30 cellular contexts compared by ENCODE assay signal in the genomic region with DNA sequence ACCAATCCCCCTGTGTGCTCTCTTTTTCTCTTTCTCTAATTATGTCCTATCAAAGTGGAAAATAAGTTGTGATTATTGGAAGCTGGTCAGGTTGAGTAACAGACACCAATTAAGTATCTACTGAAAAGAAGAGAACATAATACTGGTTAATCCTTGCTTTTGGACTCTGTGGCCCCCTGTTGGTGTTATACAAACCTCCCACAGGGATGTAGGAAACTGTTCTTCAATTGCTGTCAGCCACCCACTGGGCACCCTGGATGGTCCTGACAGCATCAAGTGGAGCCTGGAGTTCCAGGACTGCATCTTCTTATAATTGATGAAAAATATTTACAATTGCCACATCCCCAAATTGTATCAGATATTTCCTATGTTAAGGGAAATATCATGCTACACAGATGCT.
DNase-seq lines count a peak whose midpoint lies in the region; ATAC-seq, FAIRE-seq and TF ChIP-seq lines count a peak whose summit lies in the region.
"Had no signal": no experiment of that assay in that cellular context is flagged by ENCODE, and none has a peak within 500 bp of the region (broad histone marks: within the 10 kb centered on the region; RNA-seq: fewer than 3 reads in every experiment).

No MANE protein-coding gene starts in this region.

- no peaks in the 10 kb centered on the region for H3K79me2 ChIP-seq in Loucy (ENCODE audit: insufficient read depth, low read length)
- H3K79me2 ChIP-seq in osteoblast (ENCODE audit: insufficient read depth, low read length), result no peaks in the 10 kb centered on the region

- no peaks in the 10 kb centered on the region for H3F3A ChIP-seq in Loucy (ENCODE audit: low read depth)

- H3K9me3 Mint-ChIP-seq in WTC11, result peaks cover 29% of the 10 kb centered on the region

- H3K4me3 ChIP-seq in Loucy (ENCODE audit: low read length, poor library complexity, severe bottlenecking), result no peak overlapping the region
- H3K4me3 ChIP-seq in osteoblast (ENCODE audit: insufficient read depth, low read length), result no peak overlapping the region
- H3K4me3 ChIP-seq: left lung, thyroid gland, uterus had no signal

- H3K4me1 Mint-ChIP-seq in WTC11, result peaks cover 9% of the 10 kb centered on the region
- H3K4me1 Mint-ChIP-seq: activated naive CD8-positive, alpha-beta T cell treated with anti-CD3 and anti-CD28 coated beads, Interleukin-2, amount 50 U/mL, for 24 hours; memory B cell; neural crest cell; T-cell had no signal

- H3K4me3 Mint-ChIP-seq in WTC11, result no peak overlapping the region
- H3K4me3 Mint-ChIP-seq: activated naive CD8-positive, alpha-beta T cell treated with anti-CD3 and anti-CD28 coated beads, Interleukin-2, amount 50 U/mL, for 24 hours; CD8-positive, alpha-beta T cell; dendritic cell treated with granulocyte-macrophage colony-stimulating factor and Interleukin-4, amounts not matched to agents 40 ng/mL and 50 ng/mL, for 4 days; HFFc6; memory B cell; neural crest cell; T-cell had no signal

- no peak overlapping the region for H3K27ac ChIP-seq in osteoblast (ENCODE audit: low read depth, low read length)
- H3K27ac ChIP-seq: left lung, thyroid gland, uterus had no signal

- H3K27me3 Mint-ChIP-seq in WTC11 (ENCODE audit: low read depth), result no peaks in the 10 kb centered on the region
- H3K27me3 Mint-ChIP-seq: activated naive CD8-positive, alpha-beta T cell treated with anti-CD3 and anti-CD28 coated beads, Interleukin-2, amount 50 U/mL, for 24 hours; memory B cell; T-cell had no signal

- TF ChIP-seq CTCF in Loucy (conservative IDR thresholded peaks at IDR 0.05; ENCODE audit: low read length) (peak; percentile 51), WTC11 (IDR thresholded peaks at IDR 0.05) (no peak), osteoblast (IDR thresholded peaks at IDR 0.05; ENCODE audit: extremely low read depth, low read depth, low read length) (peak; percentile 35), D721Med (IDR thresholded peaks at IDR 0.05; ENCODE audit: insufficient read depth, missing control alignments) (no peak)

- DNase-seq in NCI-H1694 treated with DMSO at 0.1 percent for 48 hours (lab: John Stamatoyannopoulos, UW) (peak; percentile 1), NCI-H1694 (lab: John Stamatoyannopoulos, UW) (no peak), WTC11 (ENCODE audit: low spot score) (no peak), osteoblast (ENCODE audit: insufficient read length, low spot score, missing footprints) (no peak), D721Med (ENCODE audit: insufficient read length, low spot score) (no peak)
- DNase-seq: activated gamma-delta T cell treated with Interleukin-2 at 50 U/mL for 16 hours; activated naive CD8-positive, alpha-beta T cell treated with anti-CD3 and anti-CD28 coated beads, Interleukin-2, amount 50 U/mL, for 24 hours; activated T-cell treated with anti-CD3 and anti-CD28 coated beads, Interleukin-2, amount 50 U/mL, for 48 hours; caudate nucleus; CD8-positive, alpha-beta T cell; glutamatergic neuron; HFFc6; left lung; NCI-H1092; NCI-H1930; NCI-H524 treated with DMSO at 0.1 percent for 48 hours; stimulated activated CD4-positive, alpha-beta T cell treated with anti-CD3 and anti-CD28 coated beads, Interleukin-12 subunit alpha, Interleukin-12 subunit beta, amount 100 ng/mL, for 4 hours; stimulated activated CD4-positive, alpha-beta T cell treated with anti-CD3 and anti-CD28 coated beads, Interleukin-4, amount 100 ng/mL, for 1 hour; T-cell; thyroid gland; uterus had no signal

- H2AFZ ChIP-seq in Loucy (ENCODE audit: low read length) (no peak overlapping the region), osteoblast (ENCODE audit: low read length) (no peak overlapping the region)

- H3K9me2 ChIP-seq in Loucy (replicated peaks; ENCODE audit: low read depth, low read length), result no peaks in the 10 kb centered on the region

- no peak overlapping the region for H3K27ac Mint-ChIP-seq in WTC11
- H3K27ac Mint-ChIP-seq: activated naive CD8-positive, alpha-beta T cell treated with anti-CD3 and anti-CD28 coated beads, Interleukin-2, amount 50 U/mL, for 24 hours; CD8-positive, alpha-beta T cell; dendritic cell treated with granulocyte-macrophage colony-stimulating factor and Interleukin-4, amounts not matched to agents 40 ng/mL and 50 ng/mL, for 4 days; HFFc6; memory B cell; T-cell had no signal

- H3K36me3 ChIP-seq in Loucy (ENCODE audit: insufficient read depth, low read length) (no peaks in the 10 kb centered on the region), osteoblast (ENCODE audit: insufficient read depth, low read length) (no peaks in the 10 kb centered on the region)
- H3K36me3 ChIP-seq: left lung, thyroid gland, uterus had no signal

- H3K27me3 ChIP-seq in Loucy (ENCODE audit: insufficient read depth, low read length, poor library complexity, severe bottlenecking) (no peaks in the 10 kb centered on the region), osteoblast (ENCODE audit: insufficient read depth, low read length) (peaks cover 4% of the 10 kb centered on the region)
- H3K27me3 ChIP-seq: left lung, thyroid gland, uterus had no signal

- FAIRE-seq in D721Med (lab: Jason Lieb, UNC), result no peak
- FAIRE-seq: astrocyte, islet of Langerhans had no signal

- H3K36me3 Mint-ChIP-seq in WTC11, result peaks cover 5% of the 10 kb centered on the region; the same call in 1 of the 2 replicates
- H3K36me3 Mint-ChIP-seq: CD8-positive, alpha-beta T cell; memory B cell; T-cell had no signal

- H4K20me1 ChIP-seq in Loucy (ENCODE audit: insufficient read depth, low read length, poor library complexity, severe bottlenecking), result no peaks in the 10 kb centered on the region
- no peaks in the 10 kb centered on the region for H4K20me1 ChIP-seq in osteoblast (ENCODE audit: insufficient read depth, low read length)

- CTCF ChIA-PET in WTC11 (lab: Charles Lee), result interaction anchor here (0.9 kb wide), 1 partner anchor 205 kb away, joined by 3 read pairs; no protein-coding TSS in a partner anchor

- H3K9ac ChIP-seq in Loucy (ENCODE audit: low read depth, low read length, poor library complexity, severe bottlenecking), result no peak overlapping the region

- no peak overlapping the region for H3K4me2 ChIP-seq in Loucy (ENCODE audit: low read depth, low read length, poor library complexity, severe bottlenecking)
- H3K4me2 ChIP-seq in osteoblast (ENCODE audit: insufficient read depth, low read length), result no peak overlapping the region

- POLR2A ChIA-PET in WTC11 (lab: Charles Lee), result interaction anchor here (1.0 kb wide), 1 partner anchor 287 kb away, joined by 3 read pairs; no protein-coding TSS in a partner anchor

- peaks cover 12% of the 10 kb centered on the region for H3K9me3 ChIP-seq in Loucy (ENCODE audit: insufficient read depth, low read depth, low read length)
- peaks cover 2% of the 10 kb centered on the region for H3K9me3 ChIP-seq in osteoblast (ENCODE audit: low read depth, low read length)
- H3K9me3 ChIP-seq: thyroid gland, uterus had no signal

- H3K4me1 ChIP-seq in Loucy (ENCODE audit: insufficient read depth, low read length, poor library complexity, severe bottlenecking) (no peaks in the 10 kb centered on the region), osteoblast (ENCODE audit: insufficient read depth, low read length) (no peaks in the 10 kb centered on the region)
- H3K4me1 ChIP-seq: left lung, thyroid gland, uterus had no signal

- ATAC-seq in WTC11 (peak; percentile 26; the same call in 1 of the 2 replicates), GM21723 (IDR thresholded peaks at IDR 0.05; ENCODE audit: unreplicated experiment) (no peak), GM18873 (IDR thresholded peaks at IDR 0.05; ENCODE audit: low FRiP score, unreplicated experiment) (no peak)
- ATAC-seq: activated naive CD8-positive, alpha-beta T cell treated with anti-CD3 and anti-CD28 coated beads, Interleukin-2, amount 50 U/mL, for 24 hours; CD8-positive, alpha-beta T cell; left lung; sciatic nerve; T-cell had no signal

TF ChIP-seq in WTC11, 78 proteins besides CTCF, POLR2A, EP300 and RAD21 (continues in another document):
- peak; percentile 95 for TF ChIP-seq ZNF423 (CRISPR knock-in tag; IDR thresholded peaks at IDR 0.05)
- TF ChIP-seq, protein P1, sequence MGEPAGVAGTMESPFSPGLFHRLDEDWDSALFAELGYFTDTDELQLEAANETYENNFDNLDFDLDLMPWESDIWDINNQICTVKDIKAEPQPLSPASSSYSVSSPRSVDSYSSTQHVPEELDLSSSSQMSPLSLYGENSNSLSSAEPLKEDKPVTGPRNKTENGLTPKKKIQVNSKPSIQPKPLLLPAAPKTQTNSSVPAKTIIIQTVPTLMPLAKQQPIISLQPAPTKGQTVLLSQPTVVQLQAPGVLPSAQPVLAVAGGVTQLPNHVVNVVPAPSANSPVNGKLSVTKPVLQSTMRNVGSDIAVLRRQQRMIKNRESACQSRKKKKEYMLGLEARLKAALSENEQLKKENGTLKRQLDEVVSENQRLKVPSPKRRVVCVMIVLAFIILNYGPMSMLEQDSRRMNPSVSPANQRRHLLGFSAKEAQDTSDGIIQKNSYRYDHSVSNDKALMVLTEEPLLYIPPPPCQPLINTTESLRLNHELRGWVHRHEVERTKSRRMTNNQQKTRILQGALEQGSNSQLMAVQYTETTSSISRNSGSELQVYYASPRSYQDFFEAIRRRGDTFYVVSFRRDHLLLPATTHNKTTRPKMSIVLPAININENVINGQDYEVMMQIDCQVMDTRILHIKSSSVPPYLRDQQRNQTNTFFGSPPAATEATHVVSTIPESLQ (CRISPR knock-in tag; IDR thresholded peaks at IDR 0.05), result no peak
- TF ChIP-seq, protein P2, sequence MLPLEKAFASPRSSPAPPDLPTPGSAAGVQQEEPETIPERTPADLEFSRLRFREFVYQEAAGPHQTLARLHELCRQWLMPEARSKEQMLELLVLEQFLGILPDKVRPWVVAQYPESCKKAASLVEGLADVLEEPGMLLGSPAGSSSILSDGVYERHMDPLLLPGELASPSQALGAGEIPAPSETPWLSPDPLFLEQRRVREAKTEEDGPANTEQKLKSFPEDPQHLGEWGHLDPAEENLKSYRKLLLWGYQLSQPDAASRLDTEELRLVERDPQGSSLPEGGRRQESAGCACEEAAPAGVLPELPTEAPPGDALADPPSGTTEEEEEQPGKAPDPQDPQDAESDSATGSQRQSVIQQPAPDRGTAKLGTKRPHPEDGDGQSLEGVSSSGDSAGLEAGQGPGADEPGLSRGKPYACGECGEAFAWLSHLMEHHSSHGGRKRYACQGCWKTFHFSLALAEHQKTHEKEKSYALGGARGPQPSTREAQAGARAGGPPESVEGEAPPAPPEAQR (CRISPR knock-in tag; IDR thresholded peaks at IDR 0.05), result no peak

Comparison
In these comparisons a context has a peak if more than half of its experiments do, and no peak if none do; other contexts are left out.
1. CTCF ChIP-seq: peak in Loucy (single experiment) and osteoblast (single experiment); none in WTC11 (single experiment) and D721Med (single experiment).